ENCODE assay signal across 19 cellular contexts in the genomic region with DNA sequence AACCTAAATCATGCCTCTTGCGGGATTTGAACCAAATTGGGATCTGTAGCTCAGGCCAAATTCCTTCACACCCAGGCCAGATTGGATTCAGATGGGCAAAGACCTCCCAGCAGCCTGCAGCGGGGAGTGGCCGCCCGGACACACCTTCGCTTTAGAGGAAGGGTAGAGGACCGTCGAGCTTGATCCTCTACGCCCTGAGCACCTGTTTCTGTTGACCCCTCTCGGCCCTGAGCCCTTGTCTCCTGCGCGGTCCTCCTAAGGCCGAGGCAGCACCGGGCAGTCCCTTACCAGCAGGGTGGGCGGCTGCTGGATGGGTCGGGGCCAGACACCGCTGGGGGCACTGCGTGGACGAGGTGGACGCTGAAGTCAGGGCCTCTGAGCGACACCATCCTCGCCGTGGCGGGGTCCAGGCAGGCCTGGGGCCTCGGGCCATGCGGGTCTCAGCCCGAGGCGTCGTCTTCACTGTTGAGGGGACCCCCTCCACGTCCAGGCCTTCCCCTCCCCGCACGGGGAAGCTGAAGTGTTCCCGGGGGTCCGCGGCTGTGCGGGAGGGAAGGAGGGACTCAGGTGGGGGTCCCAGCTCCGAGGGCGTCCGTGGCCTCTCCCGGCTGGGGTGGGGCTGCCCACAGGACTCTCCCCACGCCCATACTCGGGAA.
"Had no signal": no experiment of that assay in that cellular context is flagged by ENCODE, and none has a peak within 500 bp of the region (broad histone marks: within the 10 kb centered on the region; RNA-seq: fewer than 3 reads in every experiment).

No MANE protein-coding gene starts in this region.

- H3K36me3 Mint-ChIP-seq: natural killer cell had no signal

- H3K27ac Mint-ChIP-seq: dendritic cell treated with granulocyte-macrophage colony-stimulating factor and Interleukin-4, amounts not matched to agents 40 ng/mL and 50 ng/mL, for 4 days; natural killer cell had no signal

- ATAC-seq: left colon, psoas muscle had no signal

- H3K4me3 Mint-ChIP-seq: dendritic cell treated with granulocyte-macrophage colony-stimulating factor and Interleukin-4, amounts not matched to agents 40 ng/mL and 50 ng/mL, for 4 days; natural killer cell had no signal

- H3K9me3 Mint-ChIP-seq: natural killer cell had no signal

- DNase-seq: cerebellar nuclear complex; erythroblast; foreskin melanocyte; hippocampal formation; left colon; mammary epithelial cell; natural killer cell; psoas muscle; retina; right lobe of liver; spleen; stimulated activated CD4-positive, alpha-beta T cell treated with anti-CD3 and anti-CD28 coated beads, Interleukin-15, amount 100 ng/mL, for 24 hours; stimulated activated CD4-positive, alpha-beta T cell treated with anti-CD3 and anti-CD28 coated beads, Interleukin-1b, Interleukin-23, amount 100 ng/mL, for 48 hours; stimulated activated CD4-positive, alpha-beta T cell treated with anti-CD3 and anti-CD28 coated beads, Interleukin-4, amount 100 ng/mL, for 24 hours; stimulated activated naive CD4-positive, alpha-beta T cell treated with Interleukin-2 at 50 U/mL for 16 hours; transverse colon had no signal

- H3K36me3 ChIP-seq: right lobe of liver, spleen, transverse colon, vagina had no signal

- H3K27me3 ChIP-seq: right lobe of liver, spleen, transverse colon, vagina had no signal

- H3K27ac ChIP-seq: psoas muscle, right lobe of liver, spleen, transverse colon, vagina had no signal

- H3K27me3 Mint-ChIP-seq: dendritic cell treated with granulocyte-macrophage colony-stimulating factor and Interleukin-4, amounts not matched to agents 40 ng/mL and 50 ng/mL, for 4 days had no signal

- H3K9me3 ChIP-seq: psoas muscle, right lobe of liver, thoracic aorta, transverse colon, vagina had no signal

- H3K4me1 Mint-ChIP-seq: natural killer cell had no signal

- H3K4me1 ChIP-seq: psoas muscle, right lobe of liver, spleen, transverse colon, vagina had no signal

- H3K4me3 ChIP-seq: psoas muscle, right lobe of liver, spleen, thoracic aorta, transverse colon, vagina had no signal
